1 cellular context compared by ENCODE assay signal in genomic region chr11:96567667-96568066, GRCh38.
TF ChIP-seq lines count a peak whose summit lies in the region.

No MANE protein-coding gene starts in this region.

TF ChIP-seq in GM23338, 12 proteins besides CTCF, POLR2A, EP300 and RAD21 (continued from another document):
- TF ChIP-seq, protein P1, sequence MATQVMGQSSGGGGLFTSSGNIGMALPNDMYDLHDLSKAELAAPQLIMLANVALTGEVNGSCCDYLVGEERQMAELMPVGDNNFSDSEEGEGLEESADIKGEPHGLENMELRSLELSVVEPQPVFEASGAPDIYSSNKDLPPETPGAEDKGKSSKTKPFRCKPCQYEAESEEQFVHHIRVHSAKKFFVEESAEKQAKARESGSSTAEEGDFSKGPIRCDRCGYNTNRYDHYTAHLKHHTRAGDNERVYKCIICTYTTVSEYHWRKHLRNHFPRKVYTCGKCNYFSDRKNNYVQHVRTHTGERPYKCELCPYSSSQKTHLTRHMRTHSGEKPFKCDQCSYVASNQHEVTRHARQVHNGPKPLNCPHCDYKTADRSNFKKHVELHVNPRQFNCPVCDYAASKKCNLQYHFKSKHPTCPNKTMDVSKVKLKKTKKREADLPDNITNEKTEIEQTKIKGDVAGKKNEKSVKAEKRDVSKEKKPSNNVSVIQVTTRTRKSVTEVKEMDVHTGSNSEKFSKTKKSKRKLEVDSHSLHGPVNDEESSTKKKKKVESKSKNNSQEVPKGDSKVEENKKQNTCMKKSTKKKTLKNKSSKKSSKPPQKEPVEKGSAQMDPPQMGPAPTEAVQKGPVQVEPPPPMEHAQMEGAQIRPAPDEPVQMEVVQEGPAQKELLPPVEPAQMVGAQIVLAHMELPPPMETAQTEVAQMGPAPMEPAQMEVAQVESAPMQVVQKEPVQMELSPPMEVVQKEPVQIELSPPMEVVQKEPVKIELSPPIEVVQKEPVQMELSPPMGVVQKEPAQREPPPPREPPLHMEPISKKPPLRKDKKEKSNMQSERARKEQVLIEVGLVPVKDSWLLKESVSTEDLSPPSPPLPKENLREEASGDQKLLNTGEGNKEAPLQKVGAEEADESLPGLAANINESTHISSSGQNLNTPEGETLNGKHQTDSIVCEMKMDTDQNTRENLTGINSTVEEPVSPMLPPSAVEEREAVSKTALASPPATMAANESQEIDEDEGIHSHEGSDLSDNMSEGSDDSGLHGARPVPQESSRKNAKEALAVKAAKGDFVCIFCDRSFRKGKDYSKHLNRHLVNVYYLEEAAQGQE (IDR thresholded peaks at IDR 0.05; ENCODE audit: unreplicated experiment), result no peak
- TF ChIP-seq EZH2phosphoT487 (IDR thresholded peaks at IDR 0.05; ENCODE audit: unreplicated experiment) (no peak), POLR2AphosphoS5 (IDR thresholded peaks at IDR 0.05; ENCODE audit: low read depth) (no peak), JUNB (IDR thresholded peaks at IDR 0.05; ENCODE audit: unreplicated experiment) (no peak), NANOG (IDR thresholded peaks at IDR 0.05; ENCODE audit: borderline replicate concordance) (no peak), ZNF114 (CRISPR knock-in tag; IDR thresholded peaks at IDR 0.05) (no peak), ZNF331 (CRISPR knock-in tag; IDR thresholded peaks at IDR 0.05; ENCODE audit: low read depth) (no peak), STAT1 (IDR thresholded peaks at IDR 0.05; ENCODE audit: unreplicated experiment) (no peak), ETS1 (IDR thresholded peaks at IDR 0.05) (no peak), EZH2 (IDR thresholded peaks at IDR 0.05; ENCODE audit: low read depth, unreplicated experiment) (no peak)
- TF ChIP-seq, protein P2, sequence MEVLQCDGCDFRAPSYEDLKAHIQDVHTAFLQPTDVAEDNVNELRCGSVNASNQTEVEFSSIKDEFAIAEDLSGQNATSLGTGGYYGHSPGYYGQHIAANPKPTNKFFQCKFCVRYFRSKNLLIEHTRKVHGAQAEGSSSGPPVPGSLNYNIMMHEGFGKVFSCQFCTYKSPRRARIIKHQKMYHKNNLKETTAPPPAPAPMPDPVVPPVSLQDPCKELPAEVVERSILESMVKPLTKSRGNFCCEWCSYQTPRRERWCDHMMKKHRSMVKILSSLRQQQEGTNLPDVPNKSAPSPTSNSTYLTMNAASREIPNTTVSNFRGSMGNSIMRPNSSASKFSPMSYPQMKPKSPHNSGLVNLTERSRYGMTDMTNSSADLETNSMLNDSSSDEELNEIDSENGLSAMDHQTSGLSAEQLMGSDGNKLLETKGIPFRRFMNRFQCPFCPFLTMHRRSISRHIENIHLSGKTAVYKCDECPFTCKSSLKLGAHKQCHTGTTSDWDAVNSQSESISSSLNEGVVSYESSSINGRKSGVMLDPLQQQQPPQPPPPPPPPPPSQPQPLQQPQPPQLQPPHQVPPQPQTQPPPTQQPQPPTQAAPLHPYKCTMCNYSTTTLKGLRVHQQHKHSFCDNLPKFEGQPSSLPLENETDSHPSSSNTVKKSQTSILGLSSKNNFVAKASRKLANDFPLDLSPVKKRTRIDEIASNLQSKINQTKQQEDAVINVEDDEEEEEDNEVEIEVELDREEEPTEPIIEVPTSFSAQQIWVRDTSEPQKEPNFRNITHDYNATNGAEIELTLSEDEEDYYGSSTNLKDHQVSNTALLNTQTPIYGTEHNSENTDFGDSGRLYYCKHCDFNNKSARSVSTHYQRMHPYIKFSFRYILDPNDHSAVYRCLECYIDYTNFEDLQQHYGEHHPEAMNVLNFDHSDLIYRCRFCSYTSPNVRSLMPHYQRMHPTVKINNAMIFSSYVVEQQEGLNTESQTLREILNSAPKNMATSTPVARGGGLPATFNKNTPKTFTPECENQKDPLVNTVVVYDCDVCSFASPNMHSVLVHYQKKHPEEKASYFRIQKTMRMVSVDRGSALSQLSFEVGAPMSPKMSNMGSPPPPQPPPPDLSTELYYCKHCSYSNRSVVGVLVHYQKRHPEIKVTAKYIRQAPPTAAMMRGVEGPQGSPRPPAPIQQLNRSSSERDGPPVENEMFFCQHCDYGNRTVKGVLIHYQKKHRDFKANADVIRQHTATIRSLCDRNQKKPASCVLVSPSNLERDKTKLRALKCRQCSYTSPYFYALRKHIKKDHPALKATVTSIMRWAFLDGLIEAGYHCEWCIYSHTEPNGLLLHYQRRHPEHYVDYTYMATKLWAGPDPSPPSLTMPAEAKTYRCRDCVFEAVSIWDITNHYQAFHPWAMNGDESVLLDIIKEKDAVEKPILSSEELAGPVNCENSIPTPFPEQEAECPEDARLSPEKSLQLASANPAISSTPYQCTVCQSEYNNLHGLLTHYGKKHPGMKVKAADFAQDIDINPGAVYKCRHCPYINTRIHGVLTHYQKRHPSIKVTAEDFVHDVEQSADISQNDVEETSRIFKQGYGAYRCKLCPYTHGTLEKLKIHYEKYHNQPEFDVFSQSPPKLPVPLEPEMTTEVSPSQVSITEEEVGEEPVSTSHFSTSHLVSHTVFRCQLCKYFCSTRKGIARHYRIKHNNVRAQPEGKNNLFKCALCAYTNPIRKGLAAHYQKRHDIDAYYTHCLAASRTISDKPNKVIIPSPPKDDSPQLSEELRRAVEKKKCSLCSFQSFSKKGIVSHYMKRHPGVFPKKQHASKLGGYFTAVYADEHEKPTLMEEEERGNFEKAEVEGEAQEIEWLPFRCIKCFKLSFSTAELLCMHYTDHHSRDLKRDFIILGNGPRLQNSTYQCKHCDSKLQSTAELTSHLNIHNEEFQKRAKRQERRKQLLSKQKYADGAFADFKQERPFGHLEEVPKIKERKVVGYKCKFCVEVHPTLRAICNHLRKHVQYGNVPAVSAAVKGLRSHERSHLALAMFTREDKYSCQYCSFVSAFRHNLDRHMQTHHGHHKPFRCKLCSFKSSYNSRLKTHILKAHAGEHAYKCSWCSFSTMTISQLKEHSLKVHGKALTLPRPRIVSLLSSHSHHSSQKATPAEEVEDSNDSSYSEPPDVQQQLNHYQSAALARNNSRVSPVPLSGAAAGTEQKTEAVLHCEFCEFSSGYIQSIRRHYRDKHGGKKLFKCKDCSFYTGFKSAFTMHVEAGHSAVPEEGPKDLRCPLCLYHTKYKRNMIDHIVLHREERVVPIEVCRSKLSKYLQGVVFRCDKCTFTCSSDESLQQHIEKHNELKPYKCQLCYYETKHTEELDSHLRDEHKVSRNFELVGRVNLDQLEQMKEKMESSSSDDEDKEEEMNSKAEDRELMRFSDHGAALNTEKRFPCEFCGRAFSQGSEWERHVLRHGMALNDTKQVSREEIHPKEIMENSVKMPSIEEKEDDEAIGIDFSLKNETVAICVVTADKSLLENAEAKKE (CRISPR knock-in tag; IDR thresholded peaks at IDR 0.05), result no peak
